15 cellular contexts compared by ENCODE assay signal in the genomic region with DNA sequence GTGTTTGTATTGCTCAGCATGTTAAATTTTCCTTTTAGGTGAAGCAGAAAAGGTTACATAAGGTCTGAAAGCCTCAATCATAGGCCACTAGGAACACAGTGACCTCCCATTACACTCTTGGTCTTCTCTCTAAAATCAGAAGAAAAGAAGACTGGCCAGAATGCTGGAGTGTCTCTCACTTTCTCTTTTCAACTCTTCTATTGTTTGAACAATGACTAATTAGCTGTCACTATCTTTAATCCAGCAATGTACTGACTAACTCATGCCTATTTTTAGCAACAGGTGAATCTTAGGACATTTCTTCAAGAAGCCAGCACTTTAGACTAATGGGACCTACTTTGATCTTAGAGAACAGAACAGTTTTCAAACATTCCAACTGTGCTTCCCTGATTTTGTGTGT.
A peak's percentile ranks its signal among the peaks of the same experiment; 100 is the strongest.
DNase-seq lines count a peak whose midpoint lies in the region; ATAC-seq, FAIRE-seq and TF ChIP-seq lines count a peak whose summit lies in the region.
"Had no signal": no experiment of that assay in that cellular context is flagged by ENCODE, and none has a peak within 500 bp of the region (broad histone marks: within the 10 kb centered on the region; RNA-seq: fewer than 3 reads in every experiment).

No MANE protein-coding gene starts in this region.

- no TSS peak for BruUV-seq in A673 (replicated peaks; lab: Mats Ljungman, UMichigan)

- no peaks in the 10 kb centered on the region for H4K20me1 ChIP-seq in astrocyte (ENCODE audit: insufficient read depth, low read length)

- H3K9me3 ChIP-seq in A673 (ENCODE audit: low read depth, low read length, poor library complexity, severe bottlenecking), result no peaks in the 10 kb centered on the region
- no peaks in the 10 kb centered on the region for H3K9me3 ChIP-seq in astrocyte (ENCODE audit: insufficient read depth, low read depth, low read length)
- H3K9me3 ChIP-seq: lower lobe of right lung had no signal

- H2BK5ac ChIP-seq in mesendoderm (ENCODE audit: low read length), result no peak overlapping the region

- no peak overlapping the region for H2AK5ac ChIP-seq in mesendoderm (ENCODE audit: low read length)

- H3K4me3 Mint-ChIP-seq in astrocyte (ENCODE audit: unreplicated experiment), result no peak overlapping the region
- H3K4me3 Mint-ChIP-seq: activated CD4-positive, alpha-beta memory T cell treated with anti-CD3 and anti-CD28 coated beads for 36 hours; nephron had no signal

- no peaks in the 10 kb centered on the region for H3K79me1 ChIP-seq in mesendoderm (ENCODE audit: low read length)

- no peaks in the 10 kb centered on the region for H3K79me2 ChIP-seq in astrocyte (ENCODE audit: insufficient read depth, low read length)
- H3K79me2 ChIP-seq in mesendoderm (ENCODE audit: control insufficient read depth, insufficient read depth, low read length), result no peaks in the 10 kb centered on the region

- no peak overlapping the region for H3K56ac ChIP-seq in mesendoderm (ENCODE audit: low read length)

- H4K8ac ChIP-seq in mesendoderm (ENCODE audit: low read depth, low read length), result no peak overlapping the region

- H3K4me1 Mint-ChIP-seq in astrocyte (ENCODE audit: low read depth, unreplicated experiment), result peaks cover 23% of the 10 kb centered on the region

- no peak overlapping the region for H3K23ac ChIP-seq in mesendoderm (ENCODE audit: low read length)

- no peak overlapping the region for H4K5ac ChIP-seq in mesendoderm (ENCODE audit: low read length)

- intact Hi-C loops in A673 (cut with micrococcal nuclease; ENCODE audit: unreplicated experiment), result loop anchor here (5.0 kb wide), 1 partner anchor 1602 kb away; no protein-coding TSS in a partner anchor

- no peak overlapping the region for H2AFZ ChIP-seq in astrocyte (ENCODE audit: low read depth, low read length)

- TF ChIP-seq CTCF in A673 (conservative IDR thresholded peaks at IDR 0.05; ENCODE audit: low read depth, low read length) (no peak), astrocyte (IDR thresholded peaks at IDR 0.05; ENCODE audit: insufficient read depth, low read depth, low read length) (no peak)

- H2BK120ac ChIP-seq in mesendoderm (ENCODE audit: low read depth, low read length), result no peak overlapping the region

- peak overlapping the region; percentile 27 for H3K4me2 ChIP-seq in astrocyte (ENCODE audit: low read length)
- H3K4me2 ChIP-seq in mesendoderm (ENCODE audit: low read length), result no peak overlapping the region

- H3K9ac ChIP-seq in astrocyte (ENCODE audit: low read length) (no peak overlapping the region), mesendoderm (ENCODE audit: low read length) (no peak overlapping the region)

- peak overlapping the region; percentile 11 for H2BK15ac ChIP-seq in mesendoderm (replicated peaks; ENCODE audit: low read depth)

- peak overlapping the region; percentile 46 for H3K27ac ChIP-seq in A673 (ENCODE audit: low read depth, low read length, poor library complexity, severe bottlenecking)
- H3K27ac ChIP-seq in astrocyte (ENCODE audit: low read depth, low read length), result no peak overlapping the region
- no peak overlapping the region for H3K27ac ChIP-seq in mesendoderm (ENCODE audit: low read depth, low read length)
- H3K27ac ChIP-seq: cardiac muscle cell, lower lobe of right lung had no signal

- ATAC-seq in HG03045 (IDR thresholded peaks at IDR 0.05; ENCODE audit: unreplicated experiment) (no peak), GM21381 (IDR thresholded peaks at IDR 0.05; ENCODE audit: unreplicated experiment) (no peak)
- ATAC-seq: lower lobe of right lung had no signal

- H3K27me3 Mint-ChIP-seq in astrocyte (ENCODE audit: low read depth, unreplicated experiment), result no peaks in the 10 kb centered on the region

- H3K27ac Mint-ChIP-seq in astrocyte (ENCODE audit: unreplicated experiment), result no peak overlapping the region
- H3K27ac Mint-ChIP-seq: activated CD4-positive, alpha-beta memory T cell treated with anti-CD3 and anti-CD28 coated beads for 36 hours had no signal

- H3K4me1 ChIP-seq in A673 (ENCODE audit: insufficient read depth, low read length, poor library complexity, severe bottlenecking) (peaks cover 60% of the 10 kb centered on the region), astrocyte (ENCODE audit: insufficient read depth, low read length) (peaks cover 16% of the 10 kb centered on the region), mesendoderm (ENCODE audit: control insufficient read depth, low read depth, low read length) (no peaks in the 10 kb centered on the region)

- H3K18ac ChIP-seq in mesendoderm (ENCODE audit: low read length), result no peak overlapping the region

- H3K27me3 ChIP-seq in A673 (replicated peaks; ENCODE audit: insufficient read depth, low read depth, low read length, poor library complexity) (no peaks in the 10 kb centered on the region), astrocyte (ENCODE audit: insufficient read depth, low read length) (no peaks in the 10 kb centered on the region), mesendoderm (ENCODE audit: insufficient read depth, low read length, poor library complexity) (no peaks in the 10 kb centered on the region)
- H3K27me3 ChIP-seq: cardiac muscle cell had no signal

- POLR2A ChIA-PET in A673 (lab: Charles Lee; ENCODE audit: low non-redundant PET), result no interaction called here

- no peaks in the 10 kb centered on the region for H3K36me3 Mint-ChIP-seq in astrocyte (ENCODE audit: low read depth, unreplicated experiment)
- H3K36me3 Mint-ChIP-seq: activated CD4-positive, alpha-beta memory T cell treated with anti-CD3 and anti-CD28 coated beads for 36 hours had no signal

- CTCF ChIA-PET in A673 (lab: Charles Lee), result interaction anchor here (0.8 kb wide), 1 partner anchor 736 kb away, joined by 3 read pairs; no protein-coding TSS in a partner anchor

- H3K36me3 ChIP-seq in A673 (ENCODE audit: insufficient read depth, low read length, poor library complexity, severe bottlenecking) (no peaks in the 10 kb centered on the region), astrocyte (ENCODE audit: insufficient read depth, low read length) (no peaks in the 10 kb centered on the region), mesendoderm (ENCODE audit: control insufficient read depth, insufficient read depth, low read length) (no peaks in the 10 kb centered on the region)
- H3K36me3 ChIP-seq: cardiac muscle cell, lower lobe of right lung had no signal

- no peak overlapping the region for H3K4me3 ChIP-seq in A673 (ENCODE audit: low read depth, low read length, poor library complexity, severe bottlenecking)
- H3K4me3 ChIP-seq in astrocyte (ENCODE audit: insufficient read depth, low read depth, low read length), result no peak overlapping the region
- H3K4me3 ChIP-seq in mesendoderm (ENCODE audit: low read length), result no peak overlapping the region
- H3K4me3 ChIP-seq: cardiac muscle cell, lower lobe of right lung had no signal

- FAIRE-seq in astrocyte (lab: Jason Lieb, UNC), result no peak

- no peak overlapping the region for H3K4ac ChIP-seq in mesendoderm (ENCODE audit: low read depth, low read length)

- DNase-seq in A673 (ENCODE audit: low spot score) (no peak), HPDE6-E6E7 (ENCODE audit: extremely low spot score) (peak; percentile 27), astrocyte (ENCODE audit: low read depth) (peak; percentile 27), mesendoderm (peak; percentile 13), Ammon's horn (ENCODE audit: low spot score) (no peak), nucleus accumbens (lab: John Stamatoyannopoulos, UW) (no peak)
- DNase-seq: activated CD4-positive, alpha-beta memory T cell treated with anti-CD3 and anti-CD28 coated beads for 36 hours; effector CD8-positive, alpha-beta T cell; KG1; lower lobe of right lung; stimulated activated CD4-positive, alpha-beta T cell treated with anti-CD3 and anti-CD28 coated beads, Interleukin-15, amount 100 ng/mL, for 24 hours had no signal

- H3K9me3 Mint-ChIP-seq in astrocyte (ENCODE audit: unreplicated experiment), result no peaks in the 10 kb centered on the region
- H3K9me3 Mint-ChIP-seq: activated CD4-positive, alpha-beta memory T cell treated with anti-CD3 and anti-CD28 coated beads for 36 hours; nephron had no signal

Comparison
In these comparisons a context has a peak if more than half of its experiments do, and no peak if none do; other contexts are left out.
1. DNase-seq: peak in HPDE6-E6E7 (single experiment), astrocyte (single experiment) and mesendoderm (single experiment); none in A673 (single experiment), Ammon's horn (single experiment) and nucleus accumbens (0 of 56).